1 cellular context compared by ENCODE assay signal in the genomic region with DNA sequence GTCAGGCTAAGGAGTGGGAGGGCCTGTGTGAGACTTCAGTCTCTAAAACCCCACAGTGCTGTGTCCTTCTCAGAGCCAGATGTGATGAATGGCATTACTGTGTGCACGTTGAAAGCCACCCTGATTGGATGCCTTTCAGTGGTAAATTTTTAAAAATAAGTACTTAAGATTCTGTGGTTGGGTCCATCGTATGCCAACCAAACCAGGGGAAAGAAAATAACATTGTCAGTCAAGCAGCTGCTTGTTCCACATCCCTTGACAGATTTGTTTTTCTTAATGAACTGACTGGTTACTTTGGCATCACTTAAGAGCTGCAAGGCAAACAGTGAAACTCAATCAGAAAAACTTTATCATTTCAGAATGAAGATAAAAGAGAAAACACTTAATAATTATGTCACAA.
TF ChIP-seq lines count a peak whose summit lies in the region.

No MANE protein-coding gene starts in this region.

TF ChIP-seq in GM23338, 12 proteins besides CTCF, POLR2A, EP300 and RAD21 (continued from another document):
- TF ChIP-seq, protein P1, sequence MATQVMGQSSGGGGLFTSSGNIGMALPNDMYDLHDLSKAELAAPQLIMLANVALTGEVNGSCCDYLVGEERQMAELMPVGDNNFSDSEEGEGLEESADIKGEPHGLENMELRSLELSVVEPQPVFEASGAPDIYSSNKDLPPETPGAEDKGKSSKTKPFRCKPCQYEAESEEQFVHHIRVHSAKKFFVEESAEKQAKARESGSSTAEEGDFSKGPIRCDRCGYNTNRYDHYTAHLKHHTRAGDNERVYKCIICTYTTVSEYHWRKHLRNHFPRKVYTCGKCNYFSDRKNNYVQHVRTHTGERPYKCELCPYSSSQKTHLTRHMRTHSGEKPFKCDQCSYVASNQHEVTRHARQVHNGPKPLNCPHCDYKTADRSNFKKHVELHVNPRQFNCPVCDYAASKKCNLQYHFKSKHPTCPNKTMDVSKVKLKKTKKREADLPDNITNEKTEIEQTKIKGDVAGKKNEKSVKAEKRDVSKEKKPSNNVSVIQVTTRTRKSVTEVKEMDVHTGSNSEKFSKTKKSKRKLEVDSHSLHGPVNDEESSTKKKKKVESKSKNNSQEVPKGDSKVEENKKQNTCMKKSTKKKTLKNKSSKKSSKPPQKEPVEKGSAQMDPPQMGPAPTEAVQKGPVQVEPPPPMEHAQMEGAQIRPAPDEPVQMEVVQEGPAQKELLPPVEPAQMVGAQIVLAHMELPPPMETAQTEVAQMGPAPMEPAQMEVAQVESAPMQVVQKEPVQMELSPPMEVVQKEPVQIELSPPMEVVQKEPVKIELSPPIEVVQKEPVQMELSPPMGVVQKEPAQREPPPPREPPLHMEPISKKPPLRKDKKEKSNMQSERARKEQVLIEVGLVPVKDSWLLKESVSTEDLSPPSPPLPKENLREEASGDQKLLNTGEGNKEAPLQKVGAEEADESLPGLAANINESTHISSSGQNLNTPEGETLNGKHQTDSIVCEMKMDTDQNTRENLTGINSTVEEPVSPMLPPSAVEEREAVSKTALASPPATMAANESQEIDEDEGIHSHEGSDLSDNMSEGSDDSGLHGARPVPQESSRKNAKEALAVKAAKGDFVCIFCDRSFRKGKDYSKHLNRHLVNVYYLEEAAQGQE (IDR thresholded peaks at IDR 0.05; ENCODE audit: unreplicated experiment) = no peak
- no peak for TF ChIP-seq ZNF114 (CRISPR knock-in tag; IDR thresholded peaks at IDR 0.05)
- TF ChIP-seq POLR2AphosphoS5 (IDR thresholded peaks at IDR 0.05; ENCODE audit: low read depth) = no peak
- TF ChIP-seq, protein P2, sequence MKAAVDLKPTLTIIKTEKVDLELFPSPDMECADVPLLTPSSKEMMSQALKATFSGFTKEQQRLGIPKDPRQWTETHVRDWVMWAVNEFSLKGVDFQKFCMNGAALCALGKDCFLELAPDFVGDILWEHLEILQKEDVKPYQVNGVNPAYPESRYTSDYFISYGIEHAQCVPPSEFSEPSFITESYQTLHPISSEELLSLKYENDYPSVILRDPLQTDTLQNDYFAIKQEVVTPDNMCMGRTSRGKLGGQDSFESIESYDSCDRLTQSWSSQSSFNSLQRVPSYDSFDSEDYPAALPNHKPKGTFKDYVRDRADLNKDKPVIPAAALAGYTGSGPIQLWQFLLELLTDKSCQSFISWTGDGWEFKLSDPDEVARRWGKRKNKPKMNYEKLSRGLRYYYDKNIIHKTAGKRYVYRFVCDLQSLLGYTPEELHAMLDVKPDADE (IDR thresholded peaks at IDR 0.05) = no peak
- TF ChIP-seq ZNF331 (CRISPR knock-in tag; IDR thresholded peaks at IDR 0.05; ENCODE audit: low read depth) = no peak
- no peak for TF ChIP-seq JUNB (IDR thresholded peaks at IDR 0.05; ENCODE audit: unreplicated experiment)
- no peak for TF ChIP-seq STAT1 (IDR thresholded peaks at IDR 0.05; ENCODE audit: unreplicated experiment)
- no peak for TF ChIP-seq EZH2 (IDR thresholded peaks at IDR 0.05; ENCODE audit: low read depth, unreplicated experiment)
- TF ChIP-seq, protein P3, sequence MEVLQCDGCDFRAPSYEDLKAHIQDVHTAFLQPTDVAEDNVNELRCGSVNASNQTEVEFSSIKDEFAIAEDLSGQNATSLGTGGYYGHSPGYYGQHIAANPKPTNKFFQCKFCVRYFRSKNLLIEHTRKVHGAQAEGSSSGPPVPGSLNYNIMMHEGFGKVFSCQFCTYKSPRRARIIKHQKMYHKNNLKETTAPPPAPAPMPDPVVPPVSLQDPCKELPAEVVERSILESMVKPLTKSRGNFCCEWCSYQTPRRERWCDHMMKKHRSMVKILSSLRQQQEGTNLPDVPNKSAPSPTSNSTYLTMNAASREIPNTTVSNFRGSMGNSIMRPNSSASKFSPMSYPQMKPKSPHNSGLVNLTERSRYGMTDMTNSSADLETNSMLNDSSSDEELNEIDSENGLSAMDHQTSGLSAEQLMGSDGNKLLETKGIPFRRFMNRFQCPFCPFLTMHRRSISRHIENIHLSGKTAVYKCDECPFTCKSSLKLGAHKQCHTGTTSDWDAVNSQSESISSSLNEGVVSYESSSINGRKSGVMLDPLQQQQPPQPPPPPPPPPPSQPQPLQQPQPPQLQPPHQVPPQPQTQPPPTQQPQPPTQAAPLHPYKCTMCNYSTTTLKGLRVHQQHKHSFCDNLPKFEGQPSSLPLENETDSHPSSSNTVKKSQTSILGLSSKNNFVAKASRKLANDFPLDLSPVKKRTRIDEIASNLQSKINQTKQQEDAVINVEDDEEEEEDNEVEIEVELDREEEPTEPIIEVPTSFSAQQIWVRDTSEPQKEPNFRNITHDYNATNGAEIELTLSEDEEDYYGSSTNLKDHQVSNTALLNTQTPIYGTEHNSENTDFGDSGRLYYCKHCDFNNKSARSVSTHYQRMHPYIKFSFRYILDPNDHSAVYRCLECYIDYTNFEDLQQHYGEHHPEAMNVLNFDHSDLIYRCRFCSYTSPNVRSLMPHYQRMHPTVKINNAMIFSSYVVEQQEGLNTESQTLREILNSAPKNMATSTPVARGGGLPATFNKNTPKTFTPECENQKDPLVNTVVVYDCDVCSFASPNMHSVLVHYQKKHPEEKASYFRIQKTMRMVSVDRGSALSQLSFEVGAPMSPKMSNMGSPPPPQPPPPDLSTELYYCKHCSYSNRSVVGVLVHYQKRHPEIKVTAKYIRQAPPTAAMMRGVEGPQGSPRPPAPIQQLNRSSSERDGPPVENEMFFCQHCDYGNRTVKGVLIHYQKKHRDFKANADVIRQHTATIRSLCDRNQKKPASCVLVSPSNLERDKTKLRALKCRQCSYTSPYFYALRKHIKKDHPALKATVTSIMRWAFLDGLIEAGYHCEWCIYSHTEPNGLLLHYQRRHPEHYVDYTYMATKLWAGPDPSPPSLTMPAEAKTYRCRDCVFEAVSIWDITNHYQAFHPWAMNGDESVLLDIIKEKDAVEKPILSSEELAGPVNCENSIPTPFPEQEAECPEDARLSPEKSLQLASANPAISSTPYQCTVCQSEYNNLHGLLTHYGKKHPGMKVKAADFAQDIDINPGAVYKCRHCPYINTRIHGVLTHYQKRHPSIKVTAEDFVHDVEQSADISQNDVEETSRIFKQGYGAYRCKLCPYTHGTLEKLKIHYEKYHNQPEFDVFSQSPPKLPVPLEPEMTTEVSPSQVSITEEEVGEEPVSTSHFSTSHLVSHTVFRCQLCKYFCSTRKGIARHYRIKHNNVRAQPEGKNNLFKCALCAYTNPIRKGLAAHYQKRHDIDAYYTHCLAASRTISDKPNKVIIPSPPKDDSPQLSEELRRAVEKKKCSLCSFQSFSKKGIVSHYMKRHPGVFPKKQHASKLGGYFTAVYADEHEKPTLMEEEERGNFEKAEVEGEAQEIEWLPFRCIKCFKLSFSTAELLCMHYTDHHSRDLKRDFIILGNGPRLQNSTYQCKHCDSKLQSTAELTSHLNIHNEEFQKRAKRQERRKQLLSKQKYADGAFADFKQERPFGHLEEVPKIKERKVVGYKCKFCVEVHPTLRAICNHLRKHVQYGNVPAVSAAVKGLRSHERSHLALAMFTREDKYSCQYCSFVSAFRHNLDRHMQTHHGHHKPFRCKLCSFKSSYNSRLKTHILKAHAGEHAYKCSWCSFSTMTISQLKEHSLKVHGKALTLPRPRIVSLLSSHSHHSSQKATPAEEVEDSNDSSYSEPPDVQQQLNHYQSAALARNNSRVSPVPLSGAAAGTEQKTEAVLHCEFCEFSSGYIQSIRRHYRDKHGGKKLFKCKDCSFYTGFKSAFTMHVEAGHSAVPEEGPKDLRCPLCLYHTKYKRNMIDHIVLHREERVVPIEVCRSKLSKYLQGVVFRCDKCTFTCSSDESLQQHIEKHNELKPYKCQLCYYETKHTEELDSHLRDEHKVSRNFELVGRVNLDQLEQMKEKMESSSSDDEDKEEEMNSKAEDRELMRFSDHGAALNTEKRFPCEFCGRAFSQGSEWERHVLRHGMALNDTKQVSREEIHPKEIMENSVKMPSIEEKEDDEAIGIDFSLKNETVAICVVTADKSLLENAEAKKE (CRISPR knock-in tag; IDR thresholded peaks at IDR 0.05) = no peak
- no peak for TF ChIP-seq NANOG (IDR thresholded peaks at IDR 0.05; ENCODE audit: borderline replicate concordance)
